6 cellular contexts compared by ENCODE assay signal in the genomic region with DNA sequence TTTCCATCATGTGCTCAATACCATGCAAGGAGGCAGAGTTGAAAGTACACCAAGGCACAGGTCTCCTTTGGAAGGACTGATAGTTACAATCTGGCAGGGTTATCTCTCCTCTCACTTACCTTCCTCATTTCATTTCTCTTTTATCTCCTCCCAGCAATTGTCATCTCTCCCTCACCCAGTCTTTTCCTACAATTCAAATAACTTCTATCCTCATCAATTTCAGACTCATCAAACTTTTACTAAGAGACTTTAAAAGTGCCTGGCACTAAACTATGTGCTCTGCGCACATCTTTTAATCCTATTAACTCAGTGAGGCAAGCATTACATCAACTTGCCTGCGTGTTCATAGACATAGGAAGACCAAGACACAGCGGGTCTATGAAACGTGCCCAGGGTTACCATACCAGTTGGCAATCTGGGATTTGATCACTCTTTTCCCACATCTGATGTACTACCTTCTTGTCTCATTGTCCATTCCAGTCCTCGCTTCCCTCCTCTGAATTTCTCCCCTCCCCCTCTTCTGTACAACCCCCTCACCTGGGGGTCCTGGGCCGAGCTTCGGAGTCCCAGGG. TPM values are rescaled to one million over a fixed set of nuclear protein-coding genes. Genes with fewer than 3 reads are reported as not detected.
A peak's percentile ranks its signal among the peaks of the same experiment; 100 is the strongest.
DNase-seq lines count a peak whose midpoint lies in the region; ATAC-seq and TF ChIP-seq lines count a peak whose summit lies in the region.

No MANE protein-coding gene starts in this region.

- H3K27ac ChIP-seq in WERI-Rb-1 (peak overlapping the region; percentile 93), layer of hippocampus (ENCODE audit: low read depth, low read length) (peak overlapping the region; percentile 97)

- H3K4me3 ChIP-seq in WERI-Rb-1 (ENCODE audit: low read depth, low read length): peak overlapping the region; percentile 96

- peaks cover 38% of the 10 kb centered on the region for H3K4me1 Mint-ChIP-seq in HFFc6 (ENCODE audit: low read depth)

- TF ChIP-seq CTCF in HFFc6 (IDR thresholded peaks at IDR 0.05): no peak
- TF ChIP-seq CTCF in WERI-Rb-1 (IDR thresholded peaks at IDR 0.05; ENCODE audit: low read depth, low read length): no peak

- H3K9me3 Mint-ChIP-seq in HFFc6: no peaks in the 10 kb centered on the region

- ATAC-seq in GM18519 (IDR thresholded peaks at IDR 0.05; ENCODE audit: low FRiP score, unreplicated experiment) (no peak), HG02678 (IDR thresholded peaks at IDR 0.05; ENCODE audit: unreplicated experiment) (no peak)

- H3K36me3 ChIP-seq in WERI-Rb-1: peaks cover 67% of the 10 kb centered on the region

- H3K27ac Mint-ChIP-seq in HFFc6: peak overlapping the region; percentile 99

- DNase-seq in HFFc6 (peak; percentile 41), WERI-Rb-1 (peak; percentile 54), T1000 (lab: John Stamatoyannopoulos, UW) (no peak)

- peaks cover 31% of the 10 kb centered on the region for H3K36me3 Mint-ChIP-seq in HFFc6 (ENCODE audit: low read depth)

- no peaks in the 10 kb centered on the region for H3K9me3 ChIP-seq in WERI-Rb-1 (ENCODE audit: severe bottlenecking)

- H3K27me3 Mint-ChIP-seq in HFFc6 (ENCODE audit: insufficient read depth): peaks cover 5% of the 10 kb centered on the region; the same call in 1 of the 2 replicates

- H3K27me3 ChIP-seq in WERI-Rb-1 (ENCODE audit: insufficient read depth, low read depth, severe bottlenecking) (no peaks in the 10 kb centered on the region), layer of hippocampus (ENCODE audit: control insufficient read depth, insufficient read depth, low read length) (no peaks in the 10 kb centered on the region)

- peak overlapping the region; percentile 86 for H3K4me3 Mint-ChIP-seq in HFFc6

RNA-seq across cellular contexts. Expression of a gene that starts 1.2 kb away (rescaled TPM):
- total RNA-seq in HFFc6 (2021; fragmentation: NEBNext Ultra II Directional; extraction: Animal tissue kit (Norgen Biotek cat#: 25700)): 100 to 1,000 TPM; 117 to 144 (median 127) TPM

RNA-seq across cellular contexts. Expression of a gene that starts 12.4 kb away (rescaled TPM):
- total RNA-seq in HFFc6 (2021; fragmentation: NEBNext Ultra II Directional; extraction: Animal tissue kit (Norgen Biotek cat#: 25700)): 10 to 100 TPM; 31.8 to 48.5 (median 43.4) TPM

RNA-seq across cellular contexts. Expression of a gene that starts 17.3 kb away (rescaled TPM):
- under 1 TPM; 0.24 to 0.83 (median 0.64) TPM for total RNA-seq in HFFc6 (2021; fragmentation: NEBNext Ultra II Directional; extraction: Animal tissue kit (Norgen Biotek cat#: 25700))

RNA-seq across cellular contexts. Expression of a gene that starts 20.7 kb away (rescaled TPM):
- total RNA-seq in HFFc6 (2021; fragmentation: NEBNext Ultra II Directional; extraction: Animal tissue kit (Norgen Biotek cat#: 25700)): 1 to 10 TPM; 1.2 to 1.9 (median 1.6) TPM

RNA-seq across cellular contexts. Expression of a gene that starts 21.0 kb away (rescaled TPM):
- 100 to 1,000 TPM in 1 of 6 experiments, 10 to 100 TPM in 5; 78.5 to 102 (median 84.7) TPM for total RNA-seq in HFFc6 (2021; fragmentation: NEBNext Ultra II Directional; extraction: Animal tissue kit (Norgen Biotek cat#: 25700))
